In the genomic region with DNA sequence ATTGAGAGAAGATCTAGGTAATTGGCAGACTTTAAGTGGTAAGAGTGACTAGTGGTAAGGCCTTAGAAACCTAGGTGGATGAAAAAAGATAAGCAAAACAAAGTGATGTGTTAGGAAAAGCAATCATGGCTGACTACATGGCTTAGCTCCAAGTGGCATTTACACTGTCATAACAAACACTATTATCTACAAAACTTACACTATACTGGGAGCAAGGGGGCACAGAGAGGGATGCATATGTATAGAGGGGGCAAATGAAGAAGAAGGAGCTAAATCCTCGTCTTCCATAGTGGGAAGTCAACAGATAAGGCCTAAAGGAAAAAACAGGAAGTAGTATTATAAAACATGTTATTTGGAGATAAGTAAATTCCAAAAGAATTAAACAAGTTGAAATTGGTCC, we compare ENCODE assay signal across 1 cellular context.
A peak's percentile ranks its signal among the peaks of the same experiment; 100 is the strongest.
TF ChIP-seq lines count a peak whose summit lies in the region.

No MANE protein-coding gene starts in this region.

TF ChIP-seq in K562, 482 proteins besides CTCF, POLR2A, EP300 and RAD21 (continues in another document):
- TF ChIP-seq NFATC3 (IDR thresholded peaks at IDR 0.05), result no peak
- TF ChIP-seq BMI1 (IDR thresholded peaks at IDR 0.05; ENCODE audit: low read length), result no peak
- TF ChIP-seq MAFG (tag; conservative IDR thresholded peaks at IDR 0.05), result no peak
- no peak for TF ChIP-seq IFI16 (CRISPR knock-in tag; IDR thresholded peaks at IDR 0.05)
- TF ChIP-seq, protein P1, sequence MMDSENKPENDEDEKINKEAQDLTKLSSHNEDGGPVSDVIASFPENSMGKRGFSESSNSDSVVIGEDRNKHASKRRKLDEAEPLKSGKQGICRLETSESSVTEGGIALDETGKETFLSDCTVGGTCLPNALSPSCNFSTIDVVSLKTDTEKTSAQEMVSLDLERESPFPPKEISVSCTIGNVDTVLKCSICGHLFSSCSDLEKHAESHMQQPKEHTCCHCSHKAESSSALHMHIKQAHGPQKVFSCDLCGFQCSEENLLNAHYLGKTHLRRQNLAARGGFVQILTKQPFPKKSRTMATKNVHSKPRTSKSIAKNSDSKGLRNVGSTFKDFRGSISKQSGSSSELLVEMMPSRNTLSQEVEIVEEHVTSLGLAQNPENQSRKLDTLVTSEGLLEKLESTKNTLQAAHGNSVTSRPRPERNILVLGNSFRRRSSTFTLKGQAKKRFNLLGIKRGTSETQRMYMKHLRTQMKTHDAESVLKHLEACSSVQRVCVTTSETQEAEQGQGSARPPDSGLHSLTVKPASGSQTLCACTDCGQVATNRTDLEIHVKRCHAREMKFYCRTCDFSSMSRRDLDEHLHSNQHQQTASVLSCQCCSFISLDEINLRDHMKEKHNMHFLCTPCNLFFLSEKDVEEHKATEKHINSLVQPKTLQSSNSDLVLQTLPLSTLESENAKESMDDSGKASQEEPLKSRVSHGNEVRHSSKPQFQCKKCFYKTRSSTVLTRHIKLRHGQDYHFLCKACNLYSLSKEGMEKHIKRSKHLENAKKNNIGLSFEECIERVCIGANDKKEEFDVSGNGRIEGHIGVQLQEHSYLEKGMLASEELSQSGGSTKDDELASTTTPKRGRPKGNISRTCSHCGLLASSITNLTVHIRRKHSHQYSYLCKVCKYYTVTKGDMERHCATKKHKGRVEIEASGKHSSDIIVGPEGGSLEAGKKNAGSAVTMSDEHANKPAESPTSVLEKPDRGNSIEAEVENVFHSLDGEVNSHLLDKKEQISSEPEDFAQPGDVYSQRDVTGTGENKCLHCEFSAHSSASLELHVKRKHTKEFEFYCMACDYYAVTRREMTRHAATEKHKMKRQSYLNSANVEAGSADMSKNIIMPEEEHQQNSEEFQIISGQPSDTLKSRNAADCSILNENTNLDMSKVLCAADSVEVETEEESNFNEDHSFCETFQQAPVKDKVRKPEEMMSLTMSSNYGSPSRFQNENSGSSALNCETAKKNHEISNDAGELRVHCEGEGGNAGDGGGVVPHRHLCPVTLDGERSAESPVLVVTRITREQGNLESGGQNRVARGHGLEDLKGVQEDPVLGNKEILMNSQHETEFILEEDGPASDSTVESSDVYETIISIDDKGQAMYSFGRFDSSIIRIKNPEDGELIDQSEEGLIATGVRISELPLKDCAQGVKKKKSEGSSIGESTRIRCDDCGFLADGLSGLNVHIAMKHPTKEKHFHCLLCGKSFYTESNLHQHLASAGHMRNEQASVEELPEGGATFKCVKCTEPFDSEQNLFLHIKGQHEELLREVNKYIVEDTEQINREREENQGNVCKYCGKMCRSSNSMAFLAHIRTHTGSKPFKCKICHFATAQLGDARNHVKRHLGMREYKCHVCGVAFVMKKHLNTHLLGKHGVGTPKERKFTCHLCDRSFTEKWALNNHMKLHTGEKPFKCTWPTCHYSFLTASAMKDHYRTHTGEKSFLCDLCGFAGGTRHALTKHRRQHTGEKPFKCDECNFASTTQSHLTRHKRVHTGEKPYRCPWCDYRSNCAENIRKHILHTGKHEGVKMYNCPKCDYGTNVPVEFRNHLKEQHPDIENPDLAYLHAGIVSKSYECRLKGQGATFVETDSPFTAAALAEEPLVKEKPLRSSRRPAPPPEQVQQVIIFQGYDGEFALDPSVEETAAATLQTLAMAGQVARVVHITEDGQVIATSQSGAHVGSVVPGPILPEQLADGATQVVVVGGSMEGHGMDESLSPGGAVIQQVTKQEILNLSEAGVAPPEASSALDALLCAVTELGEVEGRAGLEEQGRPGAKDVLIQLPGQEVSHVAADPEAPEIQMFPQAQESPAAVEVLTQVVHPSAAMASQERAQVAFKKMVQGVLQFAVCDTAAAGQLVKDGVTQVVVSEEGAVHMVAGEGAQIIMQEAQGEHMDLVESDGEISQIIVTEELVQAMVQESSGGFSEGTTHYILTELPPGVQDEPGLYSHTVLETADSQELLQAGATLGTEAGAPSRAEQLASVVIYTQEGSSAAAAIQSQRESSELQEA (IDR thresholded peaks at IDR 0.05; ENCODE audit: low read depth), result no peak
- no peak for TF ChIP-seq DACH1 (IDR thresholded peaks at IDR 0.05; ENCODE audit: partially characterized antibody)
- TF ChIP-seq NR2C2 (CRISPR knock-in tag; IDR thresholded peaks at IDR 0.05), result no peak
- TF ChIP-seq NR2C2 (tag; IDR thresholded peaks at IDR 0.05), result no peak
- 0 out of 2 replicates have a peak, but pooled peaks have one; percentile 24 for TF ChIP-seq GATA2 (CRISPR knock-in tag; IDR thresholded peaks at IDR 0.05)
- TF ChIP-seq RUNX1 (IDR thresholded peaks at IDR 0.05; ENCODE audit: low read depth), result no peak
- TF ChIP-seq SMARCA4 (IDR thresholded peaks at IDR 0.05), result peak; percentile 46; the same call in 1 of the 2 replicates
- TF ChIP-seq, protein P2, sequence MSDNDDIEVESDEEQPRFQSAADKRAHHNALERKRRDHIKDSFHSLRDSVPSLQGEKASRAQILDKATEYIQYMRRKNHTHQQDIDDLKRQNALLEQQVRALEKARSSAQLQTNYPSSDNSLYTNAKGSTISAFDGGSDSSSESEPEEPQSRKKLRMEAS (CRISPR knock-in tag; IDR thresholded peaks at IDR 0.05), result no peak
- no peak for TF ChIP-seq XRCC5 (IDR thresholded peaks at IDR 0.05; ENCODE audit: low read depth, low read length)
- no peak for TF ChIP-seq SMAD4 (CRISPR knock-in tag; conservative IDR thresholded peaks at IDR 0.05)
- no peak for TF ChIP-seq ETS2 (tag; IDR thresholded peaks at IDR 0.05; ENCODE audit: borderline replicate concordance, poor library complexity, severe bottlenecking)
- TF ChIP-seq KDM1A (IDR thresholded peaks at IDR 0.05), result no peak
- TF ChIP-seq, protein P3, sequence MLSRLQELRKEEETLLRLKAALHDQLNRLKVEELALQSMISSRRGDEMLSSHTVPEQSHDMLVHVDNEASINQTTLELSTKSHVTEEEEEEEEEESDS (CRISPR knock-in tag; IDR thresholded peaks at IDR 0.05), result no peak
- TF ChIP-seq, protein P4, sequence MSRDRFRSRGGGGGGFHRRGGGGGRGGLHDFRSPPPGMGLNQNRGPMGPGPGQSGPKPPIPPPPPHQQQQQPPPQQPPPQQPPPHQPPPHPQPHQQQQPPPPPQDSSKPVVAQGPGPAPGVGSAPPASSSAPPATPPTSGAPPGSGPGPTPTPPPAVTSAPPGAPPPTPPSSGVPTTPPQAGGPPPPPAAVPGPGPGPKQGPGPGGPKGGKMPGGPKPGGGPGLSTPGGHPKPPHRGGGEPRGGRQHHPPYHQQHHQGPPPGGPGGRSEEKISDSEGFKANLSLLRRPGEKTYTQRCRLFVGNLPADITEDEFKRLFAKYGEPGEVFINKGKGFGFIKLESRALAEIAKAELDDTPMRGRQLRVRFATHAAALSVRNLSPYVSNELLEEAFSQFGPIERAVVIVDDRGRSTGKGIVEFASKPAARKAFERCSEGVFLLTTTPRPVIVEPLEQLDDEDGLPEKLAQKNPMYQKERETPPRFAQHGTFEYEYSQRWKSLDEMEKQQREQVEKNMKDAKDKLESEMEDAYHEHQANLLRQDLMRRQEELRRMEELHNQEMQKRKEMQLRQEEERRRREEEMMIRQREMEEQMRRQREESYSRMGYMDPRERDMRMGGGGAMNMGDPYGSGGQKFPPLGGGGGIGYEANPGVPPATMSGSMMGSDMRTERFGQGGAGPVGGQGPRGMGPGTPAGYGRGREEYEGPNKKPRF (IDR thresholded peaks at IDR 0.05; ENCODE audit: low read depth, low read length), result no peak
- no peak for TF ChIP-seq PYGO2 (tag; IDR thresholded peaks at IDR 0.05)
- no peak for TF ChIP-seq YY1 (IDR thresholded peaks at IDR 0.05; ENCODE audit: borderline replicate concordance in 1 of 3, control insufficient read depth in 1 of 3, extremely low read depth in 1 of 3, insufficient read depth in 3 of 3, insufficient read length in 1 of 3, insufficient replicate concordance in 2 of 3, low read depth in 1 of 3, low read length in 2 of 3)
- no peak for TF ChIP-seq PURB (CRISPR knock-in tag; IDR thresholded peaks at IDR 0.05; ENCODE audit: low read depth)
- TF ChIP-seq ZNF263 (CRISPR knock-in tag; IDR thresholded peaks at IDR 0.05; ENCODE audit: borderline replicate concordance), result no peak
- no peak for TF ChIP-seq SIX5 (IDR thresholded peaks at IDR 0.05; ENCODE audit: borderline replicate concordance in 1 of 2, insufficient read depth in 1 of 2, low read depth in 1 of 2, low read length in 2 of 2)
- TF ChIP-seq, protein P5, sequence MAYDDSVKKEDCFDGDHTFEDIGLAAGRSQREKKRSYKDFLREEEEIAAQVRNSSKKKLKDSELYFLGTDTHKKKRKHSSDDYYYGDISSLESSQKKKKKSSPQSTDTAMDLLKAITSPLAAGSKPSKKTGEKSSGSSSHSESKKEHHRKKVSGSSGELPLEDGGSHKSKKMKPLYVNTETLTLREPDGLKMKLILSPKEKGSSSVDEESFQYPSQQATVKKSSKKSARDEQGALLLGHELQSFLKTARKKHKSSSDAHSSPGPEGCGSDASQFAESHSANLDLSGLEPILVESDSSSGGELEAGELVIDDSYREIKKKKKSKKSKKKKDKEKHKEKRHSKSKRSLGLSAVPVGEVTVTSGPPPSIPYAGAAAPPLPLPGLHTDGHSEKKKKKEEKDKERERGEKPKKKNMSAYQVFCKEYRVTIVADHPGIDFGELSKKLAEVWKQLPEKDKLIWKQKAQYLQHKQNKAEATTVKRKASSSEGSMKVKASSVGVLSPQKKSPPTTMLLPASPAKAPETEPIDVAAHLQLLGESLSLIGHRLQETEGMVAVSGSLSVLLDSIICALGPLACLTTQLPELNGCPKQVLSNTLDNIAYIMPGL (CRISPR knock-in tag; IDR thresholded peaks at IDR 0.05), result no peak
- no peak for TF ChIP-seq ZFP30 (CRISPR knock-in tag; IDR thresholded peaks at IDR 0.05; ENCODE audit: borderline replicate concordance)
- TF ChIP-seq C11orf30 (IDR thresholded peaks at IDR 0.05; ENCODE audit: low read depth), result no peak
- TF ChIP-seq ZFX (CRISPR knock-in tag; IDR thresholded peaks at IDR 0.05), result peak; percentile 13; the same call in 1 of the 2 replicates
- TF ChIP-seq XRCC4 (IDR thresholded peaks at IDR 0.05; ENCODE audit: extremely low read depth, insufficient read depth, insufficient read length), result no peak
- TF ChIP-seq, protein P6, sequence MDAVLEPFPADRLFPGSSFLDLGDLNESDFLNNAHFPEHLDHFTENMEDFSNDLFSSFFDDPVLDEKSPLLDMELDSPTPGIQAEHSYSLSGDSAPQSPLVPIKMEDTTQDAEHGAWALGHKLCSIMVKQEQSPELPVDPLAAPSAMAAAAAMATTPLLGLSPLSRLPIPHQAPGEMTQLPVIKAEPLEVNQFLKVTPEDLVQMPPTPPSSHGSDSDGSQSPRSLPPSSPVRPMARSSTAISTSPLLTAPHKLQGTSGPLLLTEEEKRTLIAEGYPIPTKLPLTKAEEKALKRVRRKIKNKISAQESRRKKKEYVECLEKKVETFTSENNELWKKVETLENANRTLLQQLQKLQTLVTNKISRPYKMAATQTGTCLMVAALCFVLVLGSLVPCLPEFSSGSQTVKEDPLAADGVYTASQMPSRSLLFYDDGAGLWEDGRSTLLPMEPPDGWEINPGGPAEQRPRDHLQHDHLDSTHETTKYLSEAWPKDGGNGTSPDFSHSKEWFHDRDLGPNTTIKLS (IDR thresholded peaks at IDR 0.05; ENCODE audit: borderline replicate concordance, low read depth), result no peak
- no peak for TF ChIP-seq TBP (optimal IDR thresholded peaks at IDR 0.05; ENCODE audit: low read depth, low read length)
- TF ChIP-seq, protein P7, sequence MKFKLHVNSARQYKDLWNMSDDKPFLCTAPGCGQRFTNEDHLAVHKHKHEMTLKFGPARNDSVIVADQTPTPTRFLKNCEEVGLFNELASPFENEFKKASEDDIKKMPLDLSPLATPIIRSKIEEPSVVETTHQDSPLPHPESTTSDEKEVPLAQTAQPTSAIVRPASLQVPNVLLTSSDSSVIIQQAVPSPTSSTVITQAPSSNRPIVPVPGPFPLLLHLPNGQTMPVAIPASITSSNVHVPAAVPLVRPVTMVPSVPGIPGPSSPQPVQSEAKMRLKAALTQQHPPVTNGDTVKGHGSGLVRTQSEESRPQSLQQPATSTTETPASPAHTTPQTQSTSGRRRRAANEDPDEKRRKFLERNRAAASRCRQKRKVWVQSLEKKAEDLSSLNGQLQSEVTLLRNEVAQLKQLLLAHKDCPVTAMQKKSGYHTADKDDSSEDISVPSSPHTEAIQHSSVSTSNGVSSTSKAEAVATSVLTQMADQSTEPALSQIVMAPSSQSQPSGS (CRISPR knock-in tag; IDR thresholded peaks at IDR 0.05), result no peak
- no peak for TF ChIP-seq ZNF57 (CRISPR knock-in tag; IDR thresholded peaks at IDR 0.05)
- TF ChIP-seq SRF (CRISPR knock-in tag; IDR thresholded peaks at IDR 0.05), result no peak
- TF ChIP-seq FOSL1 (tag; conservative IDR thresholded peaks at IDR 0.05), result no peak
- TF ChIP-seq ZNF717 (CRISPR knock-in tag; IDR thresholded peaks at IDR 0.05), result no peak
- TF ChIP-seq, protein P8, sequence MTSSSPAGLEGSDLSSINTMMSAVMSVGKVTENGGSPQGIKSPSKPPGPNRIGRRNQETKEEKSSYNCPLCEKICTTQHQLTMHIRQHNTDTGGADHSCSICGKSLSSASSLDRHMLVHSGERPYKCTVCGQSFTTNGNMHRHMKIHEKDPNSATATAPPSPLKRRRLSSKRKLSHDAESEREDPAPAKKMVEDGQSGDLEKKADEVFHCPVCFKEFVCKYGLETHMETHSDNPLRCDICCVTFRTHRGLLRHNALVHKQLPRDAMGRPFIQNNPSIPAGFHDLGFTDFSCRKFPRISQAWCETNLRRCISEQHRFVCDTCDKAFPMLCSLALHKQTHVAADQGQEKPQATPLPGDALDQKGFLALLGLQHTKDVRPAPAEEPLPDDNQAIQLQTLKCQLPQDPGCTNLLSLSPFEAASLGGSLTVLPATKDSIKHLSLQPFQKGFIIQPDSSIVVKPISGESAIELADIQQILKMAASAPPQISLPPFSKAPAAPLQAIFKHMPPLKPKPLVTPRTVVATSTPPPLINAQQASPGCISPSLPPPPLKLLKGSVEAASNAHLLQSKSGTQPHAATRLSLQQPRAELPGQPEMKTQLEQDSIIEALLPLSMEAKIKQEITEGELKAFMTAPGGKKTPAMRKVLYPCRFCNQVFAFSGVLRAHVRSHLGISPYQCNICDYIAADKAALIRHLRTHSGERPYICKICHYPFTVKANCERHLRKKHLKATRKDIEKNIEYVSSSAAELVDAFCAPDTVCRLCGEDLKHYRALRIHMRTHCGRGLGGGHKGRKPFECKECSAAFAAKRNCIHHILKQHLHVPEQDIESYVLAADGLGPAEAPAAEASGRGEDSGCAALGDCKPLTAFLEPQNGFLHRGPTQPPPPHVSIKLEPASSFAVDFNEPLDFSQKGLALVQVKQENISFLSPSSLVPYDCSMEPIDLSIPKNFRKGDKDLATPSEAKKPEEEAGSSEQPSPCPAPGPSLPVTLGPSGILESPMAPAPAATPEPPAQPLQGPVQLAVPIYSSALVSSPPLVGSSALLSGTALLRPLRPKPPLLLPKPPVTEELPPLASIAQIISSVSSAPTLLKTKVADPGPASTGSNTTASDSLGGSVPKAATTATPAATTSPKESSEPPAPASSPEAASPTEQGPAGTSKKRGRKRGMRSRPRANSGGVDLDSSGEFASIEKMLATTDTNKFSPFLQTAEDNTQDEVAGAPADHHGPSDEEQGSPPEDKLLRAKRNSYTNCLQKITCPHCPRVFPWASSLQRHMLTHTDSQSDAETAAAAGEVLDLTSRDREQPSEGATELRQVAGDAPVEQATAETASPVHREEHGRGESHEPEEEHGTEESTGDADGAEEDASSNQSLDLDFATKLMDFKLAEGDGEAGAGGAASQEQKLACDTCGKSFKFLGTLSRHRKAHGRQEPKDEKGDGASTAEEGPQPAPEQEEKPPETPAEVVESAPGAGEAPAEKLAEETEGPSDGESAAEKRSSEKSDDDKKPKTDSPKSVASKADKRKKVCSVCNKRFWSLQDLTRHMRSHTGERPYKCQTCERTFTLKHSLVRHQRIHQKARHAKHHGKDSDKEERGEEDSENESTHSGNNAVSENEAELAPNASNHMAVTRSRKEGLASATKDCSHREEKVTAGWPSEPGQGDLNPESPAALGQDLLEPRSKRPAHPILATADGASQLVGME (CRISPR knock-in tag; IDR thresholded peaks at IDR 0.05), result no peak
- TF ChIP-seq RAD51 (IDR thresholded peaks at IDR 0.05; ENCODE audit: borderline replicate concordance, low read depth), result no peak
- no peak for TF ChIP-seq TOE1 (IDR thresholded peaks at IDR 0.05; ENCODE audit: borderline replicate concordance)
- TF ChIP-seq TOE1 (CRISPR knock-in tag; IDR thresholded peaks at IDR 0.05; ENCODE audit: borderline replicate concordance, low read depth), result no peak
- TF ChIP-seq ZNF766 (CRISPR knock-in tag; conservative IDR thresholded peaks at IDR 0.05), result 0 out of 2 replicates have a peak, but pooled peaks have one; percentile 18
